Comparison of ENCODE assay signal across 9 cellular contexts in genomic region chr1:159011701-159012100, GRCh38. TPM values are rescaled to one million over a fixed set of nuclear protein-coding genes. Genes with fewer than 3 reads are reported as not detected.
DNase-seq lines count a peak whose midpoint lies in the region; ATAC-seq and TF ChIP-seq lines count a peak whose summit lies in the region.
"Had no signal": no experiment of that assay in that cellular context is flagged by ENCODE, and none has a peak within 500 bp of the region (broad histone marks: within the 10 kb centered on the region; RNA-seq: fewer than 3 reads in every experiment).

No MANE protein-coding gene starts in this region.

- H3K36me3 ChIP-seq in left ventricle myocardium inferior (peaks cover 18% of the 10 kb centered on the region), uterus (no peaks in the 10 kb centered on the region)

- peak overlapping the region; percentile 95 for H3K27ac Mint-ChIP-seq in activated naive CD8-positive, alpha-beta T cell treated with anti-CD3 and anti-CD28 coated beads, Interleukin-2, amount 50 U/mL, for 24 hours
- H3K27ac Mint-ChIP-seq in memory B cell = peak overlapping the region; percentile 60

- TF ChIP-seq POLR2A in uterus (IDR thresholded peaks at IDR 0.05) = no peak

- ATAC-seq in Right ventricle myocardium superior (ENCODE audit: poor library complexity) = no peak
- no peak for ATAC-seq in activated naive CD8-positive, alpha-beta T cell treated with anti-CD3 and anti-CD28 coated beads, Interleukin-2, amount 50 U/mL, for 24 hours
- no peak for ATAC-seq in memory B cell (ENCODE audit: low read depth)
- ATAC-seq in activated CD4-positive, CD25-positive, alpha-beta regulatory T cell treated with anti-CD3 and anti-CD28 coated beads, Interleukin-2, amount 50 U/mL, for 24 hours = no peak
- no peak for ATAC-seq in left lobe of liver

- peak overlapping the region; percentile 90 for H3K4me3 Mint-ChIP-seq in activated naive CD8-positive, alpha-beta T cell treated with anti-CD3 and anti-CD28 coated beads, Interleukin-2, amount 50 U/mL, for 24 hours
- H3K4me3 Mint-ChIP-seq in memory B cell = peak overlapping the region; percentile 84

- intact Hi-C loops in left ventricle myocardium inferior (cut with micrococcal nuclease) = no loop called here
- intact Hi-C loops in Right ventricle myocardium superior (cut with DNase I) = no loop called here
- intact Hi-C loops in uterus (cut with DNase I; ENCODE audit: low total_unique reads) = no loop called here

- H3K4me3 ChIP-seq in left ventricle myocardium inferior = peak overlapping the region; percentile 68
- peak overlapping the region; percentile 52 to 59 for H3K4me3 ChIP-seq in uterus

- H3K9me3 ChIP-seq in left ventricle myocardium inferior (replicated peaks) (no peaks in the 10 kb centered on the region), uterus (no peaks in the 10 kb centered on the region)

- H3K4me1 ChIP-seq in left ventricle myocardium inferior (peaks cover 66% of the 10 kb centered on the region), uterus (no peaks in the 10 kb centered on the region)

- H3K27me3 ChIP-seq in left ventricle myocardium inferior (ENCODE audit: low read depth) = no peaks in the 10 kb centered on the region
- H3K27me3 ChIP-seq in uterus = no peaks in the 10 kb centered on the region

- no peak for TF ChIP-seq CTCF in left ventricle myocardium inferior (IDR thresholded peaks at IDR 0.05; ENCODE audit: borderline replicate concordance)
- TF ChIP-seq CTCF in uterus (IDR thresholded peaks at IDR 0.05) = no peak

- H3K27me3 Mint-ChIP-seq in activated naive CD8-positive, alpha-beta T cell treated with anti-CD3 and anti-CD28 coated beads, Interleukin-2, amount 50 U/mL, for 24 hours = no peaks in the 10 kb centered on the region
- H3K27me3 Mint-ChIP-seq in memory B cell = no peaks in the 10 kb centered on the region

- DNase-seq in left ventricle myocardium inferior (no peak), Right ventricle myocardium superior (no peak), memory B cell (ENCODE audit: low spot score in 2 of 2) (no peak), uterus (no peak), left lobe of liver (ENCODE audit: low spot score) (no peak), HK-2 (ENCODE audit: unreplicated experiment) (no peak)
- no peak for DNase-seq in activated naive CD8-positive, alpha-beta T cell treated with anti-CD3 and anti-CD28 coated beads, Interleukin-2, amount 50 U/mL, for 24 hours
- DNase-seq: NCI-H774 had no signal

- peak overlapping the region; percentile 88 for H3K27ac ChIP-seq in left ventricle myocardium inferior (replicated peaks)
- peak overlapping the region; percentile 88 to 98 for H3K27ac ChIP-seq in uterus

- H3K4me1 Mint-ChIP-seq in activated naive CD8-positive, alpha-beta T cell treated with anti-CD3 and anti-CD28 coated beads, Interleukin-2, amount 50 U/mL, for 24 hours = peaks cover 62% of the 10 kb centered on the region
- H3K4me1 Mint-ChIP-seq in memory B cell = peaks cover 51% of the 10 kb centered on the region

- peaks cover 74% of the 10 kb centered on the region for H3K36me3 Mint-ChIP-seq in activated naive CD8-positive, alpha-beta T cell treated with anti-CD3 and anti-CD28 coated beads, Interleukin-2, amount 50 U/mL, for 24 hours (ENCODE audit: low read depth)
- H3K36me3 Mint-ChIP-seq in memory B cell = peaks cover 31% of the 10 kb centered on the region

- peaks cover under 1% of the 10 kb centered on the region for H3K9me3 Mint-ChIP-seq in activated naive CD8-positive, alpha-beta T cell treated with anti-CD3 and anti-CD28 coated beads, Interleukin-2, amount 50 U/mL, for 24 hours
- no peaks in the 10 kb centered on the region for H3K9me3 Mint-ChIP-seq in memory B cell

RNA-seq across cellular contexts. Expression of gene IFI16, which starts 2.0 kb away (rescaled TPM):
- total RNA-seq in left ventricle myocardium inferior = 21.9 TPM
- total RNA-seq in Right ventricle myocardium superior = 21.1 TPM
- total RNA-seq in uterus = 100 to 1,000 TPM in 1 of 4 donors, 10 to 100 TPM in 3; 41.9 to 114 (median 59.8) TPM
- 5.2 TPM for total RNA-seq in left lobe of liver
